8 cellular contexts compared by ENCODE assay signal in the genomic region with DNA sequence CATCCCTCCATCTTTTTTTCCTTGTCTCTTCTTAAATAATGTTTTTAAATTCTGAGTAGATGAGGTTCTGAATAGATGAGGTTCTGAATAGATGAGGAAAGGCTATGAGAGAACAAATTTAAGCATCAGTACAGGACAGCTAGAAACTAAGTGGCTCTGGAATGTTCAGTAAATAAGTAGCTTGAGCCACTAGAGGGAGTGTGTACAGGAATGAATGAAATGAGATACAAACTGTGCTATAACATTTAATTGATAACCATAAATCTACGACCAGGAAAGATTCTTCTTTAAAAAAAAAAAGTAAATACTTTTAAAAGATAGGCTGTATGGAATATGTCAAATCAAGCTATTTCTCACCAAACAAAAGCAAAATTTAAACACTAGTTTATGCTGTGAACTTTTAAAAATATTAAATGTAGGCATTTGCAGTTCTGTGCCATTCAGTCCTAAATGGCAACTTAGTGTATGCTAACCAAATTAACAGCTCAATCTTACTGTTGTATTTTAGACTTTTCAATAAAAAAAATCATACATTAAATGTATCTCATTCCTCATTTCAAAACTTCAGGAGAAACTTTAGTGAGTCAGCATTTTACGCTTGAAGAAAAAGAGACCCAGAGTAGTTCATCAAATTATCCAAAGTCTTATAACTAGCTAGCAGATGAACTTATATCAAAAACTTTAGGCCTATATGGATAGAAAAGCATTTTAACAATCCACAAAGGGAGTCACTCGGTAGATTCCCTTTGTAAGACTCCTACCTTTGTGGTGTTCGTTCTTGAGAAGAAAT.
A peak's percentile ranks its signal among the peaks of the same experiment; 100 is the strongest.
DNase-seq lines count a peak whose midpoint lies in the region; ATAC-seq and TF ChIP-seq lines count a peak whose summit lies in the region.

No MANE protein-coding gene starts in this region.

- peak; percentile 50 to 53 for DNase-seq in AML-193 (lab: John Stamatoyannopoulos, UW)
- DNase-seq in HEK293T (ENCODE audit: extremely low spot score): peak; percentile 28
- peak; percentile 55 for DNase-seq in RWPE1 (ENCODE audit: low spot score)
- peak; percentile 82 for DNase-seq in fibroblast of peridontal ligament (ENCODE audit: extremely low read depth)
- peak; percentile 64 for DNase-seq in pons (ENCODE audit: low spot score)
- DNase-seq in neuronal stem cell (ENCODE audit: low spot score): no peak

- no peak overlapping the region for H3K4ac ChIP-seq in neuronal stem cell (ENCODE audit: low read length)

- H3K27ac ChIP-seq in RWPE1: no peak overlapping the region
- H3K27ac ChIP-seq in neuronal stem cell (replicated peaks; ENCODE audit: low read length): no peak overlapping the region

- H3K4me2 ChIP-seq in neuronal stem cell (ENCODE audit: insufficient read depth, low read length, poor library complexity, severe bottlenecking): no peak overlapping the region

- H4K8ac ChIP-seq in neuronal stem cell (ENCODE audit: low read depth, low read length): no peak overlapping the region

- H3K23ac ChIP-seq in neuronal stem cell (ENCODE audit: low read depth, low read length, poor library complexity): no peak overlapping the region

- H2AK5ac ChIP-seq in neuronal stem cell (ENCODE audit: low read depth, low read length): no peak overlapping the region

- TF ChIP-seq CTCF in RWPE1 (conservative IDR thresholded peaks at IDR 0.05; ENCODE audit: low read depth): peak; percentile 82

- H3K79me1 ChIP-seq in neuronal stem cell (ENCODE audit: low read depth, low read length): no peaks in the 10 kb centered on the region

- POLR2A ChIA-PET in HEK293T (lab: Yijun Ruan, JAX): no interaction called here
- POLR2A ChIA-PET in RWPE1 (lab: Yijun Ruan, JAX; ENCODE audit: low non-redundant PET): interaction anchor here (0.7 kb wide), 1 partner anchor 78 kb away, joined by 3 read pairs; no protein-coding TSS in a partner anchor

- ATAC-seq in HG03521 (IDR thresholded peaks at IDR 0.05; ENCODE audit: unreplicated experiment) (no peak), GM18873 (IDR thresholded peaks at IDR 0.05; ENCODE audit: low FRiP score, unreplicated experiment) (no peak)

- no peak overlapping the region for H3K14ac ChIP-seq in neuronal stem cell (ENCODE audit: low read length)

- CTCF ChIA-PET in HEK293T (lab: Yijun Ruan, JAX): interaction anchor here (0.5 to 1.5 kb wide), 16 partner anchors 9 to 666 kb away, joined by 3 to 10 read pairs (median 3); no protein-coding TSS in a partner anchor
- CTCF ChIA-PET in RWPE1 (lab: Yijun Ruan, JAX): interaction anchor here (0.6 to 1.9 kb wide), 20 partner anchors 10 to 516 kb away, joined by 3 to 9 read pairs (median 4); partner anchors contain the start of gene SNX24

- H3K4me3 ChIP-seq in neuronal stem cell (ENCODE audit: low read length in 2 of 2): no peak overlapping the region

- no peak overlapping the region for H2AFZ ChIP-seq in neuronal stem cell (ENCODE audit: low read length)

- H3K9me3 ChIP-seq in neuronal stem cell (replicated peaks in 1 of 2; ENCODE audit: control insufficient read depth in 2 of 2, insufficient read depth in 1 of 2, low read depth in 1 of 2, low read length in 2 of 2): no peaks in the 10 kb centered on the region

- no peak overlapping the region for H3K18ac ChIP-seq in neuronal stem cell (ENCODE audit: low read length)

- no peak overlapping the region for H4K91ac ChIP-seq in neuronal stem cell (ENCODE audit: low read depth, low read length, poor library complexity)

- H2BK5ac ChIP-seq in neuronal stem cell (ENCODE audit: low read length): no peak overlapping the region

- WGBS in neuronal stem cell (ENCODE audit: extremely low coverage in 2 of 2, insufficient read length in 2 of 2, insufficient replicate concordance in 1 of 2), 2 donors: no CpG with 5 or more reads among the region's 4 CpGs

- H3K9ac ChIP-seq in neuronal stem cell (ENCODE audit: low read depth, low read length, poor library complexity): no peak overlapping the region

- H3K4me1 ChIP-seq in neuronal stem cell (ENCODE audit: control insufficient read depth in 2 of 2, insufficient read depth in 1 of 2, low read depth in 1 of 2, low read length in 2 of 2): peaks cover 0 to 2% of the 10 kb centered on the region in 2 donors

- no peaks in the 10 kb centered on the region for H3K27me3 ChIP-seq in neuronal stem cell (ENCODE audit: control insufficient read depth in 3 of 3, insufficient read depth in 3 of 3, low read depth in 1 of 3, low read length in 3 of 3)

- no peak overlapping the region for H2BK120ac ChIP-seq in neuronal stem cell (ENCODE audit: low read depth, low read length)

- H3K36me3 ChIP-seq in neuronal stem cell (replicated peaks in 1 of 2; ENCODE audit: control insufficient read depth in 2 of 2, insufficient read depth in 2 of 2, low read length in 2 of 2): no peaks in the 10 kb centered on the region

- no peak overlapping the region for H2BK15ac ChIP-seq in neuronal stem cell (ENCODE audit: low read length)

- H2BK12ac ChIP-seq in neuronal stem cell (ENCODE audit: low read length): no peak overlapping the region

TF ChIP-seq in HEK293T, 16 proteins besides CTCF, POLR2A, EP300 and RAD21:
- TF ChIP-seq, protein P1, sequence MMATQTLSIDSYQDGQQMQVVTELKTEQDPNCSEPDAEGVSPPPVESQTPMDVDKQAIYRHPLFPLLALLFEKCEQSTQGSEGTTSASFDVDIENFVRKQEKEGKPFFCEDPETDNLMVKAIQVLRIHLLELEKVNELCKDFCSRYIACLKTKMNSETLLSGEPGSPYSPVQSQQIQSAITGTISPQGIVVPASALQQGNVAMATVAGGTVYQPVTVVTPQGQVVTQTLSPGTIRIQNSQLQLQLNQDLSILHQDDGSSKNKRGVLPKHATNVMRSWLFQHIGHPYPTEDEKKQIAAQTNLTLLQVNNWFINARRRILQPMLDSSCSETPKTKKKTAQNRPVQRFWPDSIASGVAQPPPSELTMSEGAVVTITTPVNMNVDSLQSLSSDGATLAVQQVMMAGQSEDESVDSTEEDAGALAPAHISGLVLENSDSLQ (IDR thresholded peaks at IDR 0.05): no peak
- TF ChIP-seq BHLHE40 (IDR thresholded peaks at IDR 0.05; ENCODE audit: borderline replicate concordance) (no peak), HDGF (IDR thresholded peaks at IDR 0.05; ENCODE audit: borderline replicate concordance) (no peak), LEF1 (IDR thresholded peaks at IDR 0.05; ENCODE audit: borderline replicate concordance) (no peak), CTBP1 (IDR thresholded peaks at IDR 0.05; ENCODE audit: borderline replicate concordance) (no peak), FOXA1 (IDR thresholded peaks at IDR 0.05) (no peak), L3MBTL2 (conservative IDR thresholded peaks at IDR 0.05) (no peak), SP1 (IDR thresholded peaks at IDR 0.05) (no peak), ELF4 (IDR thresholded peaks at IDR 0.05) (no peak), SUZ12 (IDR thresholded peaks at IDR 0.05) (no peak), FOXK2 (IDR thresholded peaks at IDR 0.05) (no peak)
